In genomic region chr6:140388815-140389214, GRCh38 we compare ENCODE assay signal across 27 cellular contexts.
"Had no signal": no experiment of that assay in that cellular context is flagged by ENCODE, and none has a peak within 500 bp of the region (broad histone marks: within the 10 kb centered on the region; RNA-seq: fewer than 3 reads in every experiment).

No MANE protein-coding gene starts in this region.

- H3K27me3 Mint-ChIP-seq: activated CD4-positive, alpha-beta T cell treated with anti-CD3 and anti-CD28 coated beads, Interleukin-2, amount 10 ng/mL, durations not matched to agents 7 days and 5 days; progenitor cell of endocrine pancreas had no signal

- H3K27ac Mint-ChIP-seq: activated CD4-positive, alpha-beta memory T cell treated with anti-CD3 and anti-CD28 coated beads, Interleukin-2, amount 10 ng/mL, durations not matched to agents 7 days and 5 days; activated CD4-positive, alpha-beta T cell treated with anti-CD3 and anti-CD28 coated beads, Interleukin-2, amount 10 ng/mL, durations not matched to agents 7 days and 5 days; activated T-cell treated with anti-CD3 and anti-CD28 coated beads, Interleukin-2, amount 50 U/mL, for 24 hours; immature natural killer cell; nephron; progenitor cell of endocrine pancreas; WTC11 had no signal

- ATAC-seq: esophagus mucosa, heart left ventricle, WTC11 had no signal

- H3K27me3 ChIP-seq: brain microvascular endothelial cell, heart left ventricle, neutrophil, suprapubic skin, transverse colon had no signal

- H3K9me3 ChIP-seq: left ventricle myocardium inferior, neutrophil, suprapubic skin, transverse colon had no signal

- FAIRE-seq: astrocyte had no signal

- H3K36me3 ChIP-seq: brain microvascular endothelial cell, heart left ventricle, left ventricle myocardium inferior, neutrophil, suprapubic skin, transverse colon had no signal

- H3K4me1 ChIP-seq: heart left ventricle, left ventricle myocardium inferior, suprapubic skin, transverse colon had no signal

- H3K27ac ChIP-seq: brain microvascular endothelial cell, heart left ventricle, left ventricle myocardium inferior, neutrophil, suprapubic skin, transverse colon had no signal

- H3K4me3 ChIP-seq: heart left ventricle, left ventricle myocardium inferior, suprapubic skin, transverse colon had no signal

- H3K4me3 Mint-ChIP-seq: activated CD4-positive, alpha-beta memory T cell treated with anti-CD3 and anti-CD28 coated beads, Interleukin-2, amount 10 ng/mL, durations not matched to agents 7 days and 5 days; activated CD4-positive, alpha-beta T cell treated with anti-CD3 and anti-CD28 coated beads, Interleukin-2, amount 10 ng/mL, durations not matched to agents 7 days and 5 days; activated T-cell treated with anti-CD3 and anti-CD28 coated beads, Interleukin-2, amount 50 U/mL, for 24 hours; immature natural killer cell; nephron; WTC11 had no signal

- H3K4me1 Mint-ChIP-seq: activated CD4-positive, alpha-beta memory T cell treated with anti-CD3 and anti-CD28 coated beads, Interleukin-2, amount 10 ng/mL, durations not matched to agents 7 days and 5 days; activated CD4-positive, alpha-beta T cell treated with anti-CD3 and anti-CD28 coated beads, Interleukin-2, amount 10 ng/mL, durations not matched to agents 7 days and 5 days; immature natural killer cell; nephron had no signal

- DNase-seq: activated CD4-positive, alpha-beta memory T cell treated with anti-CD3 and anti-CD28 coated beads, Interleukin-2, amount 10 ng/mL, durations not matched to agents 7 days and 5 days; activated CD4-positive, alpha-beta T cell treated with anti-CD3 and anti-CD28 coated beads for 1 hour; activated CD4-positive, alpha-beta T cell treated with anti-CD3 and anti-CD28 coated beads, Interleukin-2, amount 10 ng/mL, durations not matched to agents 7 days and 5 days; activated CD8-positive, alpha-beta memory T cell treated with anti-CD3 and anti-CD28 coated beads, Interleukin-2, amount 50 U/mL, for 48 hours; activated gamma-delta T cell; activated naive CD4-positive, alpha-beta T cell treated with anti-CD3 and anti-CD28 coated beads, Interleukin-2, amount 50 U/mL, for 16 hours; activated T-cell treated with anti-CD3 and anti-CD28 coated beads, Interleukin-2, amount 50 U/mL, for 24 hours; amniotic stem cell; brain microvascular endothelial cell; caudate nucleus; heart left ventricle; hypothalamus; immature natural killer cell; kidney glomerular epithelial cell; left ventricle myocardium inferior; stimulated activated CD4-positive, alpha-beta T cell treated with anti-CD3 and anti-CD28 coated beads, Interleukin-15, amount 100 ng/mL, for 24 hours; stimulated activated CD4-positive, alpha-beta T cell treated with anti-CD3 and anti-CD28 coated beads, Interleukin-2, amount 100 ng/mL, for 24 hours; stimulated activated naive CD4-positive, alpha-beta T cell; T-helper 2 cell; transverse colon had no signal
